In genomic region chr1:109620890-109621289, GRCh38 we compare ENCODE assay signal across 8 cellular contexts. TPM values are rescaled to one million over a fixed set of nuclear protein-coding genes. Genes with fewer than 3 reads are reported as not detected.
DNase-seq lines count a peak whose midpoint lies in the region; ATAC-seq and TF ChIP-seq lines count a peak whose summit lies in the region.

No MANE protein-coding gene starts in this region.

- TF ChIP-seq POLR2A in esophagus muscularis mucosa (IDR thresholded peaks at IDR 0.05; ENCODE audit: low read depth), result no peak

- WGBS in esophagus muscularis mucosa, result no CpG with 5 or more reads among the region's 18 CpGs

- peak; percentile 62 for ATAC-seq in GM21786 (IDR thresholded peaks at IDR 0.05; ENCODE audit: unreplicated experiment)

- peaks cover 34 to 67% (median 64%) of the 10 kb centered on the region in 4 donors for H3K4me1 ChIP-seq in esophagus muscularis mucosa

- H3K9me3 ChIP-seq in esophagus muscularis mucosa, result no peaks in the 10 kb centered on the region

- TF ChIP-seq CTCF in esophagus muscularis mucosa (IDR thresholded peaks at IDR 0.05), result no peak

- H3K27ac ChIP-seq in esophagus muscularis mucosa (replicated peaks in 1 of 4), result peak overlapping the region; percentile 75 to 86 (median 80)

- intact Hi-C loops in esophagus muscularis mucosa (cut with DNase I), result loop anchor here (2.0 kb wide), 1 partner anchor 72 kb away; the partner anchor contains the start of gene GNAI3

- peak overlapping the region; percentile 58 to 72 (median 64) for H3K4me3 ChIP-seq in esophagus muscularis mucosa

- DNase-seq in DMS53 treated with DMSO at 0.1 percent for 48 hours (lab: John Stamatoyannopoulos, UW; ENCODE audit: unreplicated experiment) (peak; percentile 81), KG1 (lab: John Stamatoyannopoulos, UW) (peak; percentile 90), esophagus muscularis mucosa (ENCODE audit: extremely low spot score) (peak; percentile 98), myocyte (ENCODE audit: low read depth) (peak; percentile 87)
- peak; percentile 97 to 98 for DNase-seq in activated T-cell treated with anti-CD3 and anti-CD28 coated beads, Interleukin-2, amount 50 U/mL, for 48 hours
- DNase-seq in stimulated activated CD8-positive, alpha-beta memory T cell treated with anti-CD3 and anti-CD28 coated beads, Interleukin-7, amount 100 ng/mL, for 24 hours (ENCODE audit: low read depth), result peak; percentile 95

- no peak for TF ChIP-seq EP300 in esophagus muscularis mucosa (IDR thresholded peaks at IDR 0.05)

- no peaks in the 10 kb centered on the region for H3K27me3 ChIP-seq in esophagus muscularis mucosa

- H3K36me3 ChIP-seq in esophagus muscularis mucosa, result peaks cover 0 to 2% (median 0%) of the 10 kb centered on the region in 4 donors

TF ChIP-seq in PFSK-1, 5 proteins besides CTCF, POLR2A, EP300 and RAD21:
- TF ChIP-seq FOXP2 (optimal IDR thresholded peaks at IDR 0.05; ENCODE audit: borderline replicate concordance, extremely low read depth, extremely low read length, insufficient read depth) (peak; percentile 86), POLR2AphosphoS5 (IDR thresholded peaks at IDR 0.05; ENCODE audit: low read depth, low read length) (no peak), SIN3A (IDR thresholded peaks at IDR 0.05; ENCODE audit: borderline replicate concordance, insufficient read depth, low read length) (peak; percentile 66; the same call in 1 of the 2 replicates)

RNA-seq across cellular contexts. Expression of gene AMPD2, which starts 1.3 kb away (rescaled TPM):
- polyA plus RNA-seq in PFSK-1 (2012; ENCODE audit: insufficient read length, low read depth), result 72.1 TPM
- total RNA-seq in esophagus muscularis mucosa (10 to 100 TPM; 23.7 to 38.8 (median 33.2) TPM), myocyte (54.9 and 60.4 TPM in 2 replicates)
- polyA plus RNA-seq in myocyte (2012), result 74.7 TPM

RNA-seq across cellular contexts. Expression of gene GNAT2, which starts 1.5 kb away (rescaled TPM):
- polyA plus RNA-seq in PFSK-1 (2012; ENCODE audit: insufficient read length, low read depth), result not detected
- total RNA-seq in esophagus muscularis mucosa, result under 1 TPM in 1 of 4 donors, not detected in 3; 0.33 TPM
- total RNA-seq in myocyte, result 0.13 TPM in 1 of 2 replicates, not detected in the other
- polyA plus RNA-seq in myocyte (2012), result 0.29 TPM

RNA-seq across cellular contexts. Expression of gene GSTM4, which starts 35.0 kb away (rescaled TPM):
- polyA plus RNA-seq in PFSK-1 (2012; ENCODE audit: insufficient read length, low read depth), result not detected
- total RNA-seq in esophagus muscularis mucosa (10 to 100 TPM; 33.1 to 43.1 (median 39.1) TPM), myocyte (5.5 and 5.8 TPM in 2 replicates)
- polyA plus RNA-seq in myocyte (2012), result 6.2 TPM

RNA-seq across cellular contexts. Expression of gene GSTM2, which starts 47.0 kb away (rescaled TPM):
- not detected for polyA plus RNA-seq in PFSK-1 (2012; ENCODE audit: insufficient read length, low read depth)
- 10 to 100 TPM; 19.9 to 59.0 (median 39.3) TPM for total RNA-seq in esophagus muscularis mucosa
- 22.6 and 28.5 TPM in 2 replicates for total RNA-seq in myocyte
- 71.8 TPM for polyA plus RNA-seq in myocyte (2012)

Comparison
In these comparisons a context has a peak if more than half of its experiments do, and no peak if none do; other contexts are left out.
1. Peak in every context shown above with its lines: DNase-seq, ATAC-seq, H3K4me3 ChIP-seq and H3K27ac ChIP-seq.